18 cellular contexts compared by ENCODE assay signal in genomic region chr1:223653015-223653414, GRCh38. TPM values are rescaled to one million over a fixed set of nuclear protein-coding genes. Genes with fewer than 3 reads are reported as not detected.
DNase-seq lines count a peak whose midpoint lies in the region; ATAC-seq, FAIRE-seq and TF ChIP-seq lines count a peak whose summit lies in the region.
"Had no signal": no experiment of that assay in that cellular context is flagged by ENCODE, and none has a peak within 500 bp of the region (broad histone marks: within the 10 kb centered on the region; RNA-seq: fewer than 3 reads in every experiment).

No MANE protein-coding gene starts in this region.

- H3K9ac ChIP-seq in H9 (ENCODE audit: extremely low read depth, insufficient read length, low read length) (no peak overlapping the region), astrocyte (ENCODE audit: low read length) (no peak overlapping the region)
- H3K9ac ChIP-seq: GM23248 had no signal

- H3K4me1 ChIP-seq in H9 (ENCODE audit: insufficient read depth, low read length) = peaks cover 2% of the 10 kb centered on the region; the same call in 1 of the 2 replicates
- peaks cover 4% of the 10 kb centered on the region for H3K4me1 ChIP-seq in astrocyte (ENCODE audit: insufficient read depth, low read length)
- H3K4me1 ChIP-seq in hepatocyte (ENCODE audit: insufficient read depth) = peaks cover 5% of the 10 kb centered on the region
- H3K4me1 ChIP-seq in gastrocnemius medialis = peaks cover 23 to 45% of the 10 kb centered on the region in 2 donors

- H3K27ac Mint-ChIP-seq in H9 = peak overlapping the region in 2 of 3 experiments; percentile 62 to 90; a peak in 2 of 7 replicates
- H3K27ac Mint-ChIP-seq in astrocyte (ENCODE audit: unreplicated experiment) = no peak overlapping the region
- H3K27ac Mint-ChIP-seq: CD14-positive monocyte had no signal

- H3K4me1 Mint-ChIP-seq in H9 (peaks cover 28 to 30% of the 10 kb centered on the region in 2 experiments), astrocyte (ENCODE audit: low read depth, unreplicated experiment) (no peaks in the 10 kb centered on the region)
- H3K4me1 Mint-ChIP-seq: CD14-positive monocyte had no signal

- no peak overlapping the region for H3K4ac ChIP-seq in H9 (ENCODE audit: low read depth, low read length)

- H3K4me3 ChIP-seq in astrocyte (ENCODE audit: insufficient read depth, low read depth, low read length) (no peak overlapping the region), hepatocyte (no peak overlapping the region), gastrocnemius medialis (no peak overlapping the region), coronary artery (no peak overlapping the region)
- H3K4me3 ChIP-seq: GM23248 had no signal

- TF ChIP-seq CTCF in H9 (conservative IDR thresholded peaks at IDR 0.05) = no peak
- TF ChIP-seq CTCF in astrocyte (IDR thresholded peaks at IDR 0.05; ENCODE audit: insufficient read depth, low read depth, low read length) = no peak
- TF ChIP-seq CTCF in hepatocyte (IDR thresholded peaks at IDR 0.05; ENCODE audit: poor library complexity) = no peak
- TF ChIP-seq CTCF in gastrocnemius medialis (IDR thresholded peaks at IDR 0.05 in 4 of 5, conservative IDR thresholded peaks at IDR 0.05 in 1 of 5) = no peak
- TF ChIP-seq CTCF in coronary artery (IDR thresholded peaks at IDR 0.05) = no peak
- TF ChIP-seq CTCF in GM13977 (IDR thresholded peaks at IDR 0.05; ENCODE audit: extremely low read depth, insufficient read depth, missing control alignments) = no peak

- no peak overlapping the region for H3T11ph ChIP-seq in H9 (ENCODE audit: low read length)

- no peaks in the 10 kb centered on the region for H3K9me2 ChIP-seq in hepatocyte (replicated peaks; ENCODE audit: insufficient read depth)

- intact Hi-C loops in gastrocnemius medialis (cut with DNase I; ENCODE audit: low total_unique reads) = no loop called here

- WGBS in H9 (ENCODE audit: extremely low coverage, insufficient read length, low lambda C conversion rate) = no CpG with 5 or more reads among the region's 14 CpGs
- 94% methylated on average over 14 of the region's 14 CpGs for WGBS in hepatocyte (ENCODE audit: low lambda C conversion rate, missing lambda C conversion rate)

- no peak overlapping the region for H2BK12ac ChIP-seq in H9 (ENCODE audit: insufficient read length, low read depth, low read length)

- H3K36me3 Mint-ChIP-seq in H9 (ENCODE audit: insufficient read depth in 1 of 3, low read depth in 3 of 3) (peaks cover 0 to 3% (median 2%) of the 10 kb centered on the region in 3 experiments; a peak in 1 of 7 replicates), astrocyte (ENCODE audit: low read depth, unreplicated experiment) (no peaks in the 10 kb centered on the region)
- H3K36me3 Mint-ChIP-seq: CD14-positive monocyte had no signal

- H3K9me3 Mint-ChIP-seq in H9 = no peaks in the 10 kb centered on the region; a peak in 1 of 5 replicates
- H3K9me3 Mint-ChIP-seq in astrocyte (ENCODE audit: unreplicated experiment) = peaks cover 4% of the 10 kb centered on the region

- no peaks in the 10 kb centered on the region for H3K27me3 ChIP-seq in H9 (ENCODE audit: insufficient read depth, low read length)
- no peaks in the 10 kb centered on the region for H3K27me3 ChIP-seq in astrocyte (ENCODE audit: insufficient read depth, low read length)
- no peaks in the 10 kb centered on the region for H3K27me3 ChIP-seq in hepatocyte
- H3K27me3 ChIP-seq in gastrocnemius medialis = no peaks in the 10 kb centered on the region

- no peak overlapping the region for H2BK20ac ChIP-seq in H9 (ENCODE audit: low read depth, low read length, poor library complexity, severe bottlenecking)

- H3K4me2 ChIP-seq in H9 (ENCODE audit: insufficient read depth, insufficient read length, low read length) (no peak overlapping the region), astrocyte (ENCODE audit: low read length) (peak overlapping the region; percentile 79), hepatocyte (no peak overlapping the region)

- in situ Hi-C loops in gastrocnemius medialis (cut with MboI; ENCODE audit: low sequenced_read_pairs in 4 of 4) (no loop called here), GM13977 (cut with MboI; ENCODE audit: low pct_unique_long_range_greater_than_20kb, low sequenced_read_pairs, unreplicated experiment) (no loop called here)

- no peak overlapping the region for H4K8ac ChIP-seq in H9 (replicated peaks; ENCODE audit: insufficient read length, low read depth, low read length)

- no peak for TF ChIP-seq POLR2A in gastrocnemius medialis (IDR thresholded peaks at IDR 0.05)

- no peak overlapping the region for H3K23ac ChIP-seq in H9 (ENCODE audit: insufficient read length, low read depth, low read length)

- no peak overlapping the region for H3K56ac ChIP-seq in H9 (ENCODE audit: insufficient read length, low read depth, low read length)

- no peak for ATAC-seq in gastrocnemius medialis

- H2AFZ ChIP-seq in H9 (ENCODE audit: low read length) = peak overlapping the region; percentile 19
- no peak overlapping the region for H2AFZ ChIP-seq in astrocyte (ENCODE audit: low read depth, low read length)
- no peak overlapping the region for H2AFZ ChIP-seq in hepatocyte
- H2AFZ ChIP-seq: GM23248 had no signal

- H3K79me2 ChIP-seq in H9 (ENCODE audit: insufficient read depth, low read length) (no peaks in the 10 kb centered on the region), astrocyte (ENCODE audit: insufficient read depth, low read length) (no peaks in the 10 kb centered on the region), hepatocyte (no peaks in the 10 kb centered on the region)

- H3K18ac ChIP-seq in H9 (ENCODE audit: insufficient read length, low read depth, low read length) = peak overlapping the region; percentile 61

- no peak overlapping the region for H2AK5ac ChIP-seq in H9 (ENCODE audit: insufficient read length, low read length)

- no peak overlapping the region for H3K14ac ChIP-seq in H9 (ENCODE audit: insufficient read depth, low read length)

- no peaks in the 10 kb centered on the region for H3K23me2 ChIP-seq in H9 (ENCODE audit: insufficient read length, low read depth, low read length, poor library complexity, severe bottlenecking)

- H2BK5ac ChIP-seq in H9 (ENCODE audit: insufficient read length, low read length) = no peak overlapping the region

- H2BK15ac ChIP-seq in H9 (ENCODE audit: low read depth, low read length) = no peak overlapping the region

- no peak for DNase-seq in H9
- no peak for DNase-seq in astrocyte (ENCODE audit: low read depth)
- DNase-seq in hepatocyte (ENCODE audit: low spot score) = no peak
- no peak for DNase-seq in gastrocnemius medialis
- no peak for DNase-seq in coronary artery (ENCODE audit: low spot score)
- DNase-seq in DMS53 (lab: John Stamatoyannopoulos, UW) = no peak
- DNase-seq in GM13977 (ENCODE audit: low spot score) = no peak
- DNase-seq: ACHN, KBM-7, NCI-H187, NCI-H226, NCI-H524, NCI-H82, OCI-M1 had no signal

- H3K9me3 ChIP-seq in H9 (ENCODE audit: control insufficient read depth, low read depth, low read length) (no peaks in the 10 kb centered on the region), astrocyte (ENCODE audit: insufficient read depth, low read depth, low read length) (no peaks in the 10 kb centered on the region), hepatocyte (ENCODE audit: low read depth) (no peaks in the 10 kb centered on the region), gastrocnemius medialis (no peaks in the 10 kb centered on the region)

- no peak overlapping the region for H4K91ac ChIP-seq in H9 (ENCODE audit: insufficient read length, low read depth, low read length)

- FAIRE-seq in astrocyte (lab: Jason Lieb, UNC) = no peak
- FAIRE-seq: G401.6 had no signal

- H3K36me3 ChIP-seq in astrocyte (ENCODE audit: insufficient read depth, low read length) = no peaks in the 10 kb centered on the region
- no peaks in the 10 kb centered on the region for H3K36me3 ChIP-seq in hepatocyte (replicated peaks; ENCODE audit: insufficient read depth, low read depth)
- H3K36me3 ChIP-seq in gastrocnemius medialis = no peaks in the 10 kb centered on the region

- H4K5ac ChIP-seq in H9 (ENCODE audit: insufficient read length, low read depth, low read length) = no peak overlapping the region

- H2BK120ac ChIP-seq in H9 (ENCODE audit: low read depth, low read length, poor library complexity, severe bottlenecking) = no peak overlapping the region

- H3K4me3 Mint-ChIP-seq in H9 (no peak overlapping the region), astrocyte (ENCODE audit: unreplicated experiment) (no peak overlapping the region)

- no peaks in the 10 kb centered on the region for H4K20me1 ChIP-seq in H9 (ENCODE audit: control insufficient read depth, insufficient read depth, insufficient read length)
- no peaks in the 10 kb centered on the region for H4K20me1 ChIP-seq in astrocyte (ENCODE audit: insufficient read depth, low read length)
- no peaks in the 10 kb centered on the region for H4K20me1 ChIP-seq in hepatocyte (ENCODE audit: insufficient read depth, poor library complexity, severe bottlenecking)

- H3K27me3 Mint-ChIP-seq in H9 (ENCODE audit: low read depth) (no peaks in the 10 kb centered on the region), astrocyte (ENCODE audit: low read depth, unreplicated experiment) (peaks cover 18% of the 10 kb centered on the region)

- H3K27ac ChIP-seq in H9 (ENCODE audit: insufficient read length, low read depth, low read length) = no peak overlapping the region
- no peak overlapping the region for H3K27ac ChIP-seq in astrocyte (ENCODE audit: low read depth, low read length)
- peak overlapping the region; percentile 77 for H3K27ac ChIP-seq in hepatocyte
- peak overlapping the region in 3 of 4 donors; percentile 77 to 83 (median 81) for H3K27ac ChIP-seq in gastrocnemius medialis
- H3K27ac ChIP-seq in coronary artery = no peak overlapping the region
- H3K27ac ChIP-seq: GM23248, RWPE1 had no signal

- no peaks in the 10 kb centered on the region for H3K79me1 ChIP-seq in H9 (ENCODE audit: insufficient read depth, low read depth, low read length, poor library complexity, severe bottlenecking)

RNA-seq across cellular contexts. Expression of gene CAPN8, which starts 12.5 kb away (rescaled TPM):
- total RNA-seq in H9 (2021) = not detected in 2 replicates
- not detected in 2 replicates for total RNA-seq in astrocyte
- 10.8 and 16.4 TPM in 2 replicates for total RNA-seq in hepatocyte
- polyA plus RNA-seq in hepatocyte = 18.0 and 28.6 TPM in 2 replicates
- total RNA-seq in gastrocnemius medialis = under 1 TPM in 2 of 4 donors, not detected in 2; 0.46 to 0.85 TPM
- total RNA-seq: GM23248 had no signal
- polyA plus RNA-seq: CD14-positive monocyte, GM23248 had no signal

RNA-seq across cellular contexts. Expression of gene CAPN2, which starts 59.3 kb away (rescaled TPM):
- total RNA-seq in H9 (2021) (31.3 and 32.2 TPM in 2 replicates), astrocyte (340 and 391 TPM in 2 replicates), hepatocyte (123 and 147 TPM in 2 replicates), gastrocnemius medialis (100 to 1,000 TPM in 2 of 4 donors, 10 to 100 TPM in 2; 42.6 to 141 (median 89.4) TPM)
- polyA plus RNA-seq in hepatocyte = 161 and 162 TPM in 2 replicates

Comparison
In these comparisons a context has a peak if more than half of its experiments do, and no peak if none do; other contexts are left out.
1. H3K27ac ChIP-seq: peak in hepatocyte (single experiment) and gastrocnemius medialis (3 of 4); none in H9 (single experiment), astrocyte (single experiment) and coronary artery (0 of 2).